8 cellular contexts compared by ENCODE assay signal in the genomic region with DNA sequence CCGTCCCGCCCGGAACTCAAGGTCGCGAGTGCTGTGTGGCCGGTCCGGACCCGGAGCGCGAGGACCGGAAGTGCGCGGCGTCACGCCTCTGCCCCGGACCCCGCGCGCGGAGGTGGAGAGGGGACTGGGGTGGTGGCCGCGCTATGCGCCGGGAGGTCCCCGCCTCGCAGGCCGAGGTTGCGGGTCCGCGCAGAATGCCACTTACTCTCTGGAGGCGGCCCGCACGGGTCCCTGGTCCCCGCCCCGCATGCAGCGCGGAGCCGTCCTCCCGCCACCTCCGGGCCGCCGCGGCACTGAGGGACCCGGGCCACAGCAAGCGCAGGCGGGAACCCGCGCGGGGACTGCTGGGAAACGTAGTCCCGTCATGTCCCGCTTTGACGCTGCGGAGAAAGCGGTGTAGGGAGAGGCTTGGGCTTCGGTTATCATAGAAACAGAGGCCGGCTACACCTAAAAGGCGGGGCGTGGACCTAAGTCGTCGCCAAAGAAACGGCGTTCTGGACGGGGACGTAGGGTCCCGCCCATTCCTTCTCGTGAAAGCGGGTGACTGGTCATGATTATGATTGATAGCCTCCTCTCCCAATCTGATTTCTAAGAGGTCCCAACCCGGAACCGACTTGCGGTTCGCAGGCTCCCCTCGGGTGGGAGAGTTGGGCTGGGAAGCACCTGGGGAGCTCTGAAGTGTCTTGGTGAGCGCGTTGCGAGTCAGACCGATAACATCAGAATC. TPM values are rescaled to one million over a fixed set of nuclear protein-coding genes. Genes with fewer than 3 reads are reported as not detected.
DNase-seq lines count a peak whose midpoint lies in the region; ATAC-seq, FAIRE-seq and TF ChIP-seq lines count a peak whose summit lies in the region.

A gene (minus strand): TSS at position 295 of the 724 bp plus-strand sequence. CDS start 11,698 bp downstream, outside the sequence.

- H3K4me3 ChIP-seq in HepG2 (replicated peaks in 1 of 3; ENCODE audit: insufficient read depth in 1 of 3, low read depth in 2 of 3, low read length in 3 of 3): peak within 1 kb of the TSS; percentile 56 to 81 (median 74)

- no peaks in the 10 kb centered on the region for H3K9me3 Mint-ChIP-seq in CD4-positive, alpha-beta T cell
- no peaks in the 10 kb centered on the region for H3K9me3 Mint-ChIP-seq in activated CD4-positive, alpha-beta memory T cell treated with anti-CD3 and anti-CD28 coated beads for 36 hours

- TF ChIP-seq CTCF in CD4-positive, alpha-beta T cell (IDR thresholded peaks at IDR 0.05): no peak
- 0 out of 2 replicates have a peak, but pooled peaks have one; percentile 46 for TF ChIP-seq CTCF in HepG2 (CRISPR knock-in tag; IDR thresholded peaks at IDR 0.05)

- no peaks in the 10 kb centered on the region for H3K27me3 Mint-ChIP-seq in CD4-positive, alpha-beta T cell
- H3K27me3 Mint-ChIP-seq in activated CD4-positive, alpha-beta memory T cell treated with anti-CD3 and anti-CD28 coated beads for 36 hours: no peaks in the 10 kb centered on the region

- POLR2A ChIA-PET in CD4-positive, alpha-beta T cell (lab: Charles Lee): interaction anchor here (0.9 to 2.7 kb wide), 5 partner anchors 18 to 174 kb away, joined by 3 to 21 read pairs (median 3); a partner anchor contains a TSS
- POLR2A ChIA-PET in activated CD4-positive, alpha-beta memory T cell treated with anti-CD3 and anti-CD28 coated beads for 36 hours (lab: Charles Lee): interaction anchor here (0.8 to 1.7 kb wide), 7 partner anchors 18 to 175 kb away, joined by 3 to 6 read pairs (median 4); a partner anchor contains a TSS
- POLR2A ChIA-PET in HepG2 (lab: Yijun Ruan, JAX): interaction anchor here (0.5 to 3.7 kb wide), 8 partner anchors 18 to 198 kb away, joined by 3 to 33 read pairs (median 4); a partner anchor contains a TSS

- H3K9ac ChIP-seq in HepG2 (ENCODE audit: insufficient read depth, low read depth, low read length): peak within 1 kb of the TSS; percentile 84

- H3K79me2 ChIP-seq in HepG2 (ENCODE audit: insufficient read depth, low read length): peaks cover 7% of the 10 kb centered on the region

- in situ Hi-C loops in HepG2 (cut with HindIII; ENCODE audit: extremely low pct_ligation_motif_present, low pct_unique_long_range_greater_than_20kb): no loop called here

- intact Hi-C loops in CD4-positive, alpha-beta T cell (cut with DNase I, micrococcal nuclease): loop anchor here (1.0 to 2.0 kb wide), 8 partner anchors 18 to 96 kb away; a partner anchor contains a TSS
- intact Hi-C loops in activated CD4-positive, alpha-beta memory T cell treated with anti-CD3 and anti-CD28 coated beads for 36 hours (cut with micrococcal nuclease): loop anchor here (1.0 to 2.0 kb wide), 12 partner anchors 19 to 198 kb away; a partner anchor contains a TSS
- intact Hi-C loops in HepG2 (cut with micrococcal nuclease; ENCODE audit: unreplicated experiment): loop anchor here (2.0 kb wide), 1 partner anchor 18 kb away; a partner anchor contains a TSS

- 0% methylated on average over 24 of the region's 77 CpGs for WGBS in HepG2 (ENCODE audit: low lambda C conversion rate)

- peak; percentile 93 to 99 (median 96) for DNase-seq in CD4-positive, alpha-beta T cell
- peak; percentile 100 for DNase-seq in NCI-H82 (lab: John Stamatoyannopoulos, UW)
- peak; percentile 99 for DNase-seq in activated CD4-positive, alpha-beta memory T cell treated with anti-CD3 and anti-CD28 coated beads for 36 hours
- peak; percentile 100 for DNase-seq in dermis microvascular lymphatic vessel endothelial cell (ENCODE audit: low read depth in 2 of 2)
- DNase-seq in HepG2 (ENCODE audit: low spot score): peak; percentile 99
- DNase-seq in stimulated activated CD4-positive, alpha-beta T cell treated with anti-CD3 and anti-CD28 coated beads, Interleukin-2, amount 100 ng/mL, for 48 hours: peak; percentile 90 to 94

- peak within 1 kb of the TSS; percentile 100 for H3K4me2 ChIP-seq in HepG2 (ENCODE audit: low read depth, low read length)

- H3K4me1 ChIP-seq in HepG2 (ENCODE audit: insufficient read depth, low read length): peaks cover 32% of the 10 kb centered on the region

- H2AFZ ChIP-seq in HepG2 (ENCODE audit: low read length): no peak within 1 kb of the TSS

- H3K4me1 Mint-ChIP-seq in CD4-positive, alpha-beta T cell (ENCODE audit: low read depth): peaks cover 33% of the 10 kb centered on the region
- H3K4me1 Mint-ChIP-seq in activated CD4-positive, alpha-beta memory T cell treated with anti-CD3 and anti-CD28 coated beads for 36 hours (ENCODE audit: low read depth): peaks cover 25% of the 10 kb centered on the region

- TSS peak; percentile 81 for BruUV-seq in HepG2 (replicated peaks; lab: Mats Ljungman, UMichigan)

- H3K36me3 Mint-ChIP-seq in CD4-positive, alpha-beta T cell (ENCODE audit: low read depth): peaks cover 10% of the 10 kb centered on the region
- H3K36me3 Mint-ChIP-seq in activated CD4-positive, alpha-beta memory T cell treated with anti-CD3 and anti-CD28 coated beads for 36 hours: no peaks in the 10 kb centered on the region

- H3K27ac Mint-ChIP-seq in CD4-positive, alpha-beta T cell: peak within 1 kb of the TSS; percentile 86
- peak within 1 kb of the TSS; percentile 92 for H3K27ac Mint-ChIP-seq in activated CD4-positive, alpha-beta memory T cell treated with anti-CD3 and anti-CD28 coated beads for 36 hours

- H3K36me3 ChIP-seq in HepG2 (replicated peaks in 1 of 2; ENCODE audit: control insufficient read depth in 1 of 2, insufficient read depth in 2 of 2, low read length in 2 of 2): no peaks in the 10 kb centered on the region

- no peaks in the 10 kb centered on the region for H4K20me1 ChIP-seq in HepG2 (ENCODE audit: insufficient read depth, low read length)

- peak; percentile 83 for ATAC-seq in CD4-positive, alpha-beta T cell (ENCODE audit: poor library complexity)
- peak; percentile 80 for ATAC-seq in GM19452 (IDR thresholded peaks at IDR 0.05; ENCODE audit: unreplicated experiment)
- peak; percentile 46 for ATAC-seq in HG03575 (IDR thresholded peaks at IDR 0.05; ENCODE audit: extremely low read depth, insufficient number of reproducible peaks, low FRiP score, unreplicated experiment)
- peak; percentile 90 for ATAC-seq in HepG2

- H3K9me3 ChIP-seq in CD4-positive, alpha-beta T cell (ENCODE audit: control insufficient read depth, low read length): no peaks in the 10 kb centered on the region
- H3K9me3 ChIP-seq in HepG2 (ENCODE audit: low read length): no peaks in the 10 kb centered on the region

- H3K4me3 Mint-ChIP-seq in CD4-positive, alpha-beta T cell: peak within 1 kb of the TSS; percentile 92
- peak within 1 kb of the TSS; percentile 84 for H3K4me3 Mint-ChIP-seq in activated CD4-positive, alpha-beta memory T cell treated with anti-CD3 and anti-CD28 coated beads for 36 hours

- H3K27me3 ChIP-seq in CD4-positive, alpha-beta T cell (ENCODE audit: control insufficient read depth, insufficient read depth, low read length): no peaks in the 10 kb centered on the region
- no peaks in the 10 kb centered on the region for H3K27me3 ChIP-seq in HepG2 (ENCODE audit: control insufficient read depth in 1 of 2, insufficient read depth in 2 of 2, low read length in 2 of 2)

- FAIRE-seq in HepG2 (lab: Jason Lieb, UNC): peak; percentile 93

- peak; percentile 76; the same call in 1 of the 2 replicates for TF ChIP-seq RAD21 in HepG2 (CRISPR knock-in tag; IDR thresholded peaks at IDR 0.05)

- TF ChIP-seq EP300 in HepG2 (IDR thresholded peaks at IDR 0.05; ENCODE audit: low read depth in 2 of 2, low read length in 2 of 2): peak in 1 of 2 experiments; percentile 53; a peak in 1 of 4 replicates
- TF ChIP-seq EP300 in HepG2 (CRISPR knock-in tag; IDR thresholded peaks at IDR 0.05; ENCODE audit: borderline replicate concordance): 0 out of 2 replicates have a peak, but pooled peaks have one; percentile 15

- CTCF ChIA-PET in CD4-positive, alpha-beta T cell (lab: Charles Lee): interaction anchor here (1.0 to 1.4 kb wide), 2 partner anchors 133 to 139 kb away, joined by 4 read pairs; a partner anchor contains a TSS
- CTCF ChIA-PET in activated CD4-positive, alpha-beta memory T cell treated with anti-CD3 and anti-CD28 coated beads for 36 hours (lab: Charles Lee): interaction anchor here (0.7 kb wide), 1 partner anchor 152 kb away, joined by 3 read pairs; no protein-coding TSS in a partner anchor
- CTCF ChIA-PET in HepG2 (lab: Yijun Ruan, JAX; ENCODE audit: low intra/inter-chr PET ratio, low total read pairs): no interaction called here

- TF ChIP-seq POLR2A in HepG2 (IDR thresholded peaks at IDR 0.05; ENCODE audit: insufficient read depth in 1 of 2, low read depth in 2 of 2, low read length in 2 of 2): peak; percentile 76 to 79

- H3K27ac ChIP-seq in CD4-positive, alpha-beta T cell (ENCODE audit: low read depth, low read length): peak within 1 kb of the TSS; percentile 81
- H3K27ac ChIP-seq in HepG2 (ENCODE audit: extremely low read length, insufficient read depth, low read length): peak within 1 kb of the TSS; percentile 86

TF ChIP-seq in HepG2, 621 proteins besides CTCF, POLR2A, EP300 and RAD21 (continues in another document):
- TF ChIP-seq KLF13 (CRISPR knock-in tag; IDR thresholded peaks at IDR 0.05): no peak

RNA-seq across cellular contexts. Expression of the gene that starts here (rescaled TPM):
- 1 to 10 TPM in 1 of 2 experiments, under 1 TPM in 1; 0.71 to 1.0 TPM for total RNA-seq in CD4-positive, alpha-beta T cell
- total RNA-seq in activated CD4-positive, alpha-beta memory T cell treated with anti-CD3 and anti-CD28 coated beads for 36 hours: 1 to 10 TPM; 2.1 to 2.4 TPM
- total RNA-seq in dermis microvascular lymphatic vessel endothelial cell (1.7 and 3.7 TPM in 2 replicates), HepG2 (2016; rRNA removed; fragmentation: Illumina TruSeq; extraction: Trizol) (0.73 and 1.3 TPM in 2 replicates)
- 0.71 and 0.79 TPM in 2 replicates for total RNA-seq in HepG2 (2016; cell fraction: cytosol; rRNA removed; fragmentation: Illumina TruSeq; extraction: Trizol; ENCODE audit: low read depth)
- total RNA-seq in HepG2 (2016; cell fraction: insoluble cytoplasmic fraction; rRNA removed; fragmentation: Illumina TruSeq; extraction: Trizol): 0.68 and 1.8 TPM in 2 replicates
- total RNA-seq in HepG2 (2016; cell fraction: membrane; rRNA removed; fragmentation: Illumina TruSeq; extraction: Trizol): 1.5 and 2.2 TPM in 2 replicates
- 1.0 and 1.6 TPM in 2 replicates for total RNA-seq in HepG2 (2016; cell fraction: nucleus; rRNA removed; fragmentation: Illumina TruSeq; extraction: Trizol)
- 0.29 and 0.69 TPM in 2 replicates for polyA plus RNA-seq in HepG2 (2011; rRNA removed)
- 0.37 and 0.87 TPM in 2 replicates for polyA plus RNA-seq in HepG2 (2011; cell fraction: cytosol; rRNA removed)
- 1.6 TPM in 2 replicates for polyA plus RNA-seq in HepG2 (2011; cell fraction: nucleus; rRNA removed)
- 0.47 and 0.56 TPM in 2 replicates for polyA plus RNA-seq in HepG2 (2012)
- 0.55 and 0.72 TPM in 2 replicates for polyA plus RNA-seq in HepG2 (2016; cell fraction: cytosol; fragmentation: Illumina TruSeq; extraction: Trizol; ENCODE audit: low read depth)
- 0.70 and 0.97 TPM in 2 replicates for polyA plus RNA-seq in HepG2 (2016; cell fraction: insoluble cytoplasmic fraction; fragmentation: Illumina TruSeq; extraction: Trizol; ENCODE audit: low read depth)
- 0.61 and 0.99 TPM in 2 replicates for polyA plus RNA-seq in HepG2 (2016; cell fraction: membrane; fragmentation: Illumina TruSeq; extraction: Trizol; ENCODE audit: low read depth)
- 0.38 and 1.3 TPM in 2 replicates for polyA plus RNA-seq in HepG2 (2016; cell fraction: nucleus; fragmentation: Illumina TruSeq; extraction: Trizol; ENCODE audit: insufficient read depth, low read depth)
- polyA minus RNA-seq in HepG2 (2011; rRNA and poly(A)+ RNA removed; ENCODE audit: low replicate concordance): 0.47 and 1.0 TPM in 2 replicates
- polyA minus RNA-seq in HepG2 (2011; cell fraction: cytosol; rRNA and poly(A)+ RNA removed): 0.44 and 0.69 TPM in 2 replicates
- 0.25 and 0.90 TPM in 2 replicates for polyA minus RNA-seq in HepG2 (2011; cell fraction: nucleus; rRNA and poly(A)+ RNA removed)

Comparison
In these comparisons a context has a peak if more than half of its experiments do, and no peak if none do; other contexts are left out.
1. Peak in every context shown above with its lines: DNase-seq, ATAC-seq, H3K4me3 ChIP-seq and H3K27ac ChIP-seq.